Comparison of ENCODE assay signal across 1 cellular context in genomic region chr19:40716031-40716654, GRCh38.
TF ChIP-seq lines count a peak whose summit lies in the region.

No MANE protein-coding gene starts in this region.

TF ChIP-seq in SK-N-SH, 30 proteins besides CTCF, POLR2A, EP300 and RAD21:
- peak; percentile 69; the same call in 1 of the 2 replicates for TF ChIP-seq POLR2AphosphoS5 (IDR thresholded peaks at IDR 0.05; ENCODE audit: low read depth, low read length)
- peak; percentile 48; the same call in 1 of the 2 replicates for TF ChIP-seq RXRA (IDR thresholded peaks at IDR 0.05; ENCODE audit: borderline replicate concordance, low read depth)
- TF ChIP-seq, protein P1, sequence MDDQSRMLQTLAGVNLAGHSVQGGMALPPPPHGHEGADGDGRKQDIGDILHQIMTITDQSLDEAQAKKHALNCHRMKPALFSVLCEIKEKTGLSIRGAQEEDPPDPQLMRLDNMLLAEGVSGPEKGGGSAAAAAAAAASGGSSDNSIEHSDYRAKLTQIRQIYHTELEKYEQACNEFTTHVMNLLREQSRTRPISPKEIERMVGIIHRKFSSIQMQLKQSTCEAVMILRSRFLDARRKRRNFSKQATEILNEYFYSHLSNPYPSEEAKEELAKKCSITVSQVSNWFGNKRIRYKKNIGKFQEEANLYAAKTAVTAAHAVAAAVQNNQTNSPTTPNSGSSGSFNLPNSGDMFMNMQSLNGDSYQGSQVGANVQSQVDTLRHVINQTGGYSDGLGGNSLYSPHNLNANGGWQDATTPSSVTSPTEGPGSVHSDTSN (IDR thresholded peaks at IDR 0.05) = peak; percentile 84
- no peak for TF ChIP-seq TEAD4 (IDR thresholded peaks at IDR 0.05; ENCODE audit: borderline replicate concordance, insufficient read depth)
- TF ChIP-seq, protein P2, sequence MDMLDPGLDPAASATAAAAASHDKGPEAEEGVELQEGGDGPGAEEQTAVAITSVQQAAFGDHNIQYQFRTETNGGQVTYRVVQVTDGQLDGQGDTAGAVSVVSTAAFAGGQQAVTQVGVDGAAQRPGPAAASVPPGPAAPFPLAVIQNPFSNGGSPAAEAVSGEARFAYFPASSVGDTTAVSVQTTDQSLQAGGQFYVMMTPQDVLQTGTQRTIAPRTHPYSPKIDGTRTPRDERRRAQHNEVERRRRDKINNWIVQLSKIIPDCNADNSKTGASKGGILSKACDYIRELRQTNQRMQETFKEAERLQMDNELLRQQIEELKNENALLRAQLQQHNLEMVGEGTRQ (IDR thresholded peaks at IDR 0.05; ENCODE audit: borderline replicate concordance, low read depth, low read length) = no peak
- peak; percentile 40; the same call in 1 of the 2 replicates for TF ChIP-seq FOSL2 (IDR thresholded peaks at IDR 0.05; ENCODE audit: borderline replicate concordance, low read depth)
- TF ChIP-seq RCOR1 (IDR thresholded peaks at IDR 0.05; ENCODE audit: low read length) = no peak
- peak; percentile 68 for TF ChIP-seq NFIC (IDR thresholded peaks at IDR 0.05; ENCODE audit: borderline replicate concordance)
- TF ChIP-seq GABPA (IDR thresholded peaks at IDR 0.05; ENCODE audit: low read depth) = no peak
- peak; percentile 63; the same call in 1 of the 2 replicates for TF ChIP-seq SIN3A (IDR thresholded peaks at IDR 0.05; ENCODE audit: borderline replicate concordance, low read depth, low read length)
TF ChIP-seq in SK-N-SH: peak in this region for 6.
